In the genomic region with DNA sequence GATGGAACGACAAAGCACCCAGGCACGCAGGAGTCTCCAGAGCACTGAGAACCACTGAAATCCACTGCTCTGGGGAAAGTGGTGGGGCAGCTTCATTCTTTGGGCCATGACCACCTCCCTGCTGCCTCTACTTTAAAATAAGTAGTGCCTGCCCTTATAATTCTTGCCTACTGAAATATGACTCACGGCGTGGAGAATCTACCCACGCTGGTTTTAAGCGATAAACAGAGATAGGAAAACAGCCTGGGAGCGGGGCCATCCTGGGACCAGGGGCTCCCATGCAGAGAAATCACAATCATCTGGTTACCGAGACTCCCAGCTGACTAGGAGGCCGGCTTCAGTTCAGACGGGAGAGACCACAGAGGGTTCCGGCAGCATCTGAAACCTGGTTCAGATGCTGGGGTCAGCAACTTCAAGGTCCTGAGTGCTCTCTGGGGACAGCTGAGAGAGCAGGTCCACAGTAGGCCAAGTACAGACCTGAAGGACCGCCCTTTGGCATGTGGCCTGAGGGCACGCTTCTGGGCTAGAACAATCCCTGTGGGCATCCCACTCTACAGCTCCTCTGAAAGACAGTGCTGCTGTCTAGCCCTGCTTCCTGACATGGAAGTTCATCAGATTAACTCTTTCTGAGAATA, we compare ENCODE assay signal across 16 cellular contexts.
"Had no signal": no experiment of that assay in that cellular context is flagged by ENCODE, and none has a peak within 500 bp of the region (broad histone marks: within the 10 kb centered on the region; RNA-seq: fewer than 3 reads in every experiment).

No MANE protein-coding gene starts in this region.

- H3K9me3 ChIP-seq: ascending aorta, gastroesophageal sphincter, prostate gland, vagina had no signal

- H3K27ac ChIP-seq: ascending aorta, cardiac muscle cell, coronary artery, epithelial cell of prostate, prostate gland, vagina had no signal

- DNase-seq: activated CD4-positive, CD25-positive, alpha-beta regulatory T cell treated with anti-CD3 and anti-CD28 coated beads, Interleukin-2, amount 50 U/mL, for 72 hours; activated CD8-positive, alpha-beta memory T cell treated with anti-CD3 and anti-CD28 coated beads, Interleukin-2, amount 10 ng/mL, durations not matched to agents 7 days and 5 days; activated gamma-delta T cell treated with Interleukin-2 at 50 U/mL for 16 hours; effector CD8-positive, alpha-beta T cell; stimulated activated CD4-positive, alpha-beta T cell treated with anti-CD3 and anti-CD28 coated beads, Interleukin-12 subunit alpha, Interleukin-12 subunit beta, amount 100 ng/mL, for 4 hours; stimulated activated naive CD4-positive, alpha-beta T cell treated with Interleukin-2 at 50 U/mL for 16 hours had no signal

- H3K4me1 ChIP-seq: prostate gland had no signal

- H3K9me3 Mint-ChIP-seq: naive thymus-derived CD8-positive, alpha-beta T cell; T-helper 1 cell treated with Interleukin-12 subunit alpha and Interleukin-12 subunit beta and Interleukin-4 antibody, amounts not matched to agents 30 μg/mL and 1 μg/mL, for 36 hours had no signal

- H3K27me3 Mint-ChIP-seq: activated CD8-positive, alpha-beta memory T cell treated with anti-CD3 and anti-CD28 coated beads, Interleukin-2, amount 10 ng/mL, durations not matched to agents 7 days and 5 days; naive thymus-derived CD8-positive, alpha-beta T cell had no signal

- H3K27me3 ChIP-seq: ascending aorta, cardiac muscle cell, gastroesophageal sphincter, vagina had no signal

- H3K27ac Mint-ChIP-seq: activated CD8-positive, alpha-beta memory T cell treated with anti-CD3 and anti-CD28 coated beads, Interleukin-2, amount 10 ng/mL, durations not matched to agents 7 days and 5 days; T-helper 1 cell treated with Interleukin-12 subunit alpha and Interleukin-12 subunit beta and Interleukin-4 antibody, amounts not matched to agents 30 μg/mL and 1 μg/mL, for 36 hours had no signal

- ATAC-seq: activated CD8-positive, alpha-beta memory T cell treated with anti-CD3 and anti-CD28 coated beads, Interleukin-2, amount 10 ng/mL, durations not matched to agents 7 days and 5 days; gastroesophageal sphincter; naive thymus-derived CD8-positive, alpha-beta T cell; sciatic nerve had no signal

- H3K4me3 Mint-ChIP-seq: activated CD8-positive, alpha-beta memory T cell treated with anti-CD3 and anti-CD28 coated beads, Interleukin-2, amount 10 ng/mL, durations not matched to agents 7 days and 5 days; T-helper 1 cell treated with Interleukin-12 subunit alpha and Interleukin-12 subunit beta and Interleukin-4 antibody, amounts not matched to agents 30 μg/mL and 1 μg/mL, for 36 hours had no signal

- H3K4me3 ChIP-seq: ascending aorta, cardiac muscle cell, coronary artery, gastroesophageal sphincter, prostate gland, vagina had no signal
